In the genomic region with DNA sequence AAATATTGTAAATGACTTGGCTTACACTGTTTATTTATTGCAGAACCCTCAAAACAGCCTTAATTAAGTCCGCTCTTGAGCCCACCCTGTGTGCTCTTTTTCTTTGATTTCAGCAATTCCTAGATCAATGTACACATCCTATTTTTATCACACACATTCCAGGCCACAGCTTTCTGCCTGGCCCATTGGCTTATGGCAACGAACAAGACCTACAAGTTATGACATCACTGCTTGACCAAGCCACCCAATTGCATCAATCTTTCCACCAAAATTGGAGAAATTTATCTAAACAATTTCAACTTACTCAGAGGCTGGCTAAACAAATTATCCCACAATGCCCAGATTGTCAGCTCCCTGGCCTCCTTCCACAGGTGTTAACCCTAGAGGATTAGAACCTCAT, we compare ENCODE assay signal across 23 cellular contexts.
DNase-seq lines count a peak whose midpoint lies in the region; ATAC-seq, FAIRE-seq and TF ChIP-seq lines count a peak whose summit lies in the region.
"Had no signal": no experiment of that assay in that cellular context is flagged by ENCODE, and none has a peak within 500 bp of the region (broad histone marks: within the 10 kb centered on the region; RNA-seq: fewer than 3 reads in every experiment).

No MANE protein-coding gene starts in this region.

- H4K20me1 ChIP-seq in mammary epithelial cell (ENCODE audit: insufficient read depth, low read length), result no peaks in the 10 kb centered on the region
- H4K20me1 ChIP-seq: BLaER1 treated with 17β-estradiol and CSF1 and Interleukin-3, amounts not matched to agents 10 nM and 100 nM had no signal

- H3K4me2 ChIP-seq in mesenchymal stem cell (ENCODE audit: low read length, poor library complexity, severe bottlenecking), result no peak overlapping the region
- H3K4me2 ChIP-seq in mammary epithelial cell (ENCODE audit: insufficient read depth, low read depth, low read length), result no peak overlapping the region
- H3K4me2 ChIP-seq: BLaER1 treated with 17β-estradiol and CSF1 and Interleukin-3, amounts not matched to agents 10 nM and 100 nM had no signal

- DNase-seq in HTR-8/SVneo (ENCODE audit: insufficient read length, low spot score) (no peak), endodermal cell (no peak), mesenchymal stem cell (peak; percentile 53), mammary epithelial cell (no peak)
- DNase-seq in activated effector memory CD4-positive, alpha-beta T cell treated with Interleukin-2 at 50 U/mL for 16 hours, result no peak
- DNase-seq: DMS 273 treated with DMSO at 0.1 percent for 48 hours, GF-D8, Kasumi-1, MM.1S, NCI-H1092 treated with DMSO at 0.1 percent for 48 hours, NCI-H1694 treated with DMSO at 0.1 percent for 48 hours, NCI-H2107, NCI-H345, SHP77 treated with DMSO at 0.1 percent for 48 hours had no signal

- no peaks in the 10 kb centered on the region for H3K79me2 ChIP-seq in mammary epithelial cell (ENCODE audit: insufficient read depth, low read length)

- H3K27ac ChIP-seq in 22Rv1 (peak overlapping the region; percentile 35), endodermal cell (ENCODE audit: low read depth, low read length) (no peak overlapping the region), mesenchymal stem cell (ENCODE audit: low read length, poor library complexity, severe bottlenecking) (no peak overlapping the region), mammary epithelial cell (ENCODE audit: insufficient read depth, low read depth, low read length) (no peak overlapping the region)
- H3K27ac ChIP-seq: BLaER1 treated with 17β-estradiol and CSF1 and Interleukin-3, amounts not matched to agents 10 nM and 100 nM had no signal

- dilution Hi-C loops in mammary epithelial cell (cut with HindIII; ENCODE audit: low sequenced_read_pairs), result no loop called here

- no peak overlapping the region for H3K4me3 Mint-ChIP-seq in endodermal cell
- H3K4me3 Mint-ChIP-seq: IgD-negative memory B cell had no signal

- in situ Hi-C loops in mammary epithelial cell (cut with MboI; ENCODE audit: low sequenced_read_pairs in 2 of 2), result no loop called here

- no peak overlapping the region for H2BK120ac ChIP-seq in mesenchymal stem cell (ENCODE audit: low read depth, low read length)

- H3K27me3 Mint-ChIP-seq in endodermal cell (ENCODE audit: insufficient read depth), result peaks cover 100% of the 10 kb centered on the region
- H3K27me3 Mint-ChIP-seq: IgD-negative memory B cell had no signal

- peaks cover 46% of the 10 kb centered on the region for H3K9me3 ChIP-seq in endodermal cell (ENCODE audit: control insufficient read depth, low read length)
- no peaks in the 10 kb centered on the region for H3K9me3 ChIP-seq in mesenchymal stem cell (ENCODE audit: control insufficient read depth, low read length)
- H3K9me3 ChIP-seq in mammary epithelial cell (replicated peaks; ENCODE audit: insufficient read depth, low read length), result no peaks in the 10 kb centered on the region

- no peak overlapping the region for H3K23ac ChIP-seq in mesenchymal stem cell (ENCODE audit: low read length in 2 of 2)

- no peak overlapping the region for H2AFZ ChIP-seq in mesenchymal stem cell (ENCODE audit: low read depth, low read length)
- H2AFZ ChIP-seq in mammary epithelial cell (ENCODE audit: low read depth, low read length), result no peak overlapping the region

- H3K36me3 Mint-ChIP-seq in endodermal cell (ENCODE audit: low read depth), result peaks cover 18% of the 10 kb centered on the region

- H3K27ac Mint-ChIP-seq in endodermal cell, result peak overlapping the region; percentile 41
- H3K27ac Mint-ChIP-seq: IgD-negative memory B cell had no signal

- BruUV-seq in mammary epithelial cell (replicated peaks; lab: Mats Ljungman, UMichigan), result no TSS peak

- peaks cover 14% of the 10 kb centered on the region for H3K79me1 ChIP-seq in mesenchymal stem cell (replicated peaks; ENCODE audit: low read length, poor library complexity, severe bottlenecking)

- CTCF ChIA-PET in mammary epithelial cell (lab: Charles Lee; ENCODE audit: low non-redundant PET), result no interaction called here

- no peak overlapping the region for H4K8ac ChIP-seq in mesenchymal stem cell (ENCODE audit: low read length)

- H3K14ac ChIP-seq in mesenchymal stem cell (ENCODE audit: low read length in 2 of 2), result no peak overlapping the region

- intact Hi-C loops in mammary epithelial cell (cut with micrococcal nuclease), result no loop called here

- H3K4ac ChIP-seq in mesenchymal stem cell (ENCODE audit: low read depth in 1 of 2, low read length in 2 of 2), result no peak overlapping the region

- no peak for ATAC-seq in GM21619 (IDR thresholded peaks at IDR 0.05; ENCODE audit: unreplicated experiment)
- ATAC-seq in GM18870 (IDR thresholded peaks at IDR 0.05; ENCODE audit: unreplicated experiment), result no peak

- H3K4me1 Mint-ChIP-seq in endodermal cell, result peaks cover 69% of the 10 kb centered on the region
- H3K4me1 Mint-ChIP-seq: IgD-negative memory B cell had no signal

- no peak for TF ChIP-seq CTCF in 22Rv1 (IDR thresholded peaks at IDR 0.05)
- TF ChIP-seq CTCF in endodermal cell (conservative IDR thresholded peaks at IDR 0.05), result no peak
- no peak for TF ChIP-seq CTCF in mammary epithelial cell (conservative IDR thresholded peaks at IDR 0.05 in 1 of 2, IDR thresholded peaks at IDR 0.05 in 1 of 2; ENCODE audit: extremely low read depth in 1 of 2, insufficient read depth in 1 of 2, low read depth in 1 of 2, low read length in 2 of 2)

- no peak overlapping the region for H4K91ac ChIP-seq in mesenchymal stem cell (ENCODE audit: low read length)

- no peak overlapping the region for H2AK5ac ChIP-seq in mesenchymal stem cell (ENCODE audit: low read length, severe bottlenecking)

- WGBS in endodermal cell (ENCODE audit: insufficient coverage in 1 of 2, insufficient read length in 1 of 2), 2 experiments, result 76 to 94% methylated on average over 2 of the region's 2 CpGs
- WGBS in mesenchymal stem cell, result 77% methylated on average over 2 of the region's 2 CpGs
- 93% methylated on average over 2 of the region's 2 CpGs for WGBS in mammary epithelial cell (ENCODE audit: low coverage, missing lambda C conversion rate)

- H2BK5ac ChIP-seq in mesenchymal stem cell (ENCODE audit: low read depth, low read length, poor library complexity, severe bottlenecking), result peak overlapping the region; percentile 57

- peak; percentile 16 for FAIRE-seq in HTR-8/SVneo (lab: Jason Lieb, UNC)
- FAIRE-seq: A204.1, GM12891, GM18507, H1 had no signal

- H3K4me1 ChIP-seq in endodermal cell (ENCODE audit: control insufficient read depth, insufficient read depth, low read length), result peaks cover 20% of the 10 kb centered on the region
- no peaks in the 10 kb centered on the region for H3K4me1 ChIP-seq in mesenchymal stem cell (ENCODE audit: control insufficient read depth, insufficient read depth, low read depth, low read length)
- no peaks in the 10 kb centered on the region for H3K4me1 ChIP-seq in mammary epithelial cell (ENCODE audit: insufficient read depth, low read length)
- H3K4me1 ChIP-seq: BLaER1 treated with 17β-estradiol and CSF1 and Interleukin-3, amounts not matched to agents 10 nM and 100 nM had no signal

- peaks cover 49% of the 10 kb centered on the region for H3K9me3 Mint-ChIP-seq in endodermal cell
- H3K9me3 Mint-ChIP-seq: IgD-negative memory B cell had no signal

- H2BK15ac ChIP-seq in mesenchymal stem cell (ENCODE audit: low read depth, poor library complexity, severe bottlenecking), result no peak overlapping the region

- no peak overlapping the region for H3K9ac ChIP-seq in endodermal cell (ENCODE audit: extremely low read depth, low read length, poor library complexity, severe bottlenecking)
- no peak overlapping the region for H3K9ac ChIP-seq in mesenchymal stem cell (ENCODE audit: low read length)
- H3K9ac ChIP-seq in mammary epithelial cell (ENCODE audit: insufficient read depth, low read length), result no peak overlapping the region
- H3K9ac ChIP-seq: BLaER1 treated with 17β-estradiol and CSF1 and Interleukin-3, amounts not matched to agents 10 nM and 100 nM had no signal

- no peak overlapping the region for H3K18ac ChIP-seq in mesenchymal stem cell (ENCODE audit: low read depth in 1 of 2, low read length in 2 of 2)

- H3K27me3 ChIP-seq in endodermal cell (ENCODE audit: control insufficient read depth, insufficient read depth, low read length, poor library complexity, severe bottlenecking) (no peaks in the 10 kb centered on the region), mesenchymal stem cell (ENCODE audit: control insufficient read depth in 1 of 2, insufficient read depth in 1 of 2, low read length in 2 of 2) (no peaks in the 10 kb centered on the region), mammary epithelial cell (ENCODE audit: insufficient read depth, low read length) (no peaks in the 10 kb centered on the region)
- H3K27me3 ChIP-seq: BLaER1 treated with 17β-estradiol and CSF1 and Interleukin-3, amounts not matched to agents 10 nM and 100 nM had no signal

- H3K36me3 ChIP-seq in endodermal cell (ENCODE audit: control insufficient read depth, insufficient read depth, low read length) (peaks cover 9% of the 10 kb centered on the region), mesenchymal stem cell (ENCODE audit: control insufficient read depth in 1 of 2, insufficient read depth in 2 of 2, low read depth in 1 of 2, low read length in 2 of 2) (peaks cover 0 to 15% of the 10 kb centered on the region in 2 experiments), mammary epithelial cell (ENCODE audit: insufficient read depth, low read length) (no peaks in the 10 kb centered on the region)

- H3K4me3 ChIP-seq in endodermal cell (ENCODE audit: low read length) (no peak overlapping the region), mesenchymal stem cell (ENCODE audit: insufficient read depth in 1 of 2, low read depth in 1 of 2, low read length in 2 of 2) (no peak overlapping the region), mammary epithelial cell (replicated peaks in 1 of 3; ENCODE audit: insufficient read depth in 1 of 3, low read depth in 2 of 3, low read length in 3 of 3) (no peak overlapping the region)
- H3K4me3 ChIP-seq: BLaER1 treated with 17β-estradiol and CSF1 and Interleukin-3, amounts not matched to agents 10 nM and 100 nM had no signal

- H2BK12ac ChIP-seq in mesenchymal stem cell (ENCODE audit: low read length in 2 of 2), result no peak overlapping the region
